9 cellular contexts compared by ENCODE assay signal in the genomic region with DNA sequence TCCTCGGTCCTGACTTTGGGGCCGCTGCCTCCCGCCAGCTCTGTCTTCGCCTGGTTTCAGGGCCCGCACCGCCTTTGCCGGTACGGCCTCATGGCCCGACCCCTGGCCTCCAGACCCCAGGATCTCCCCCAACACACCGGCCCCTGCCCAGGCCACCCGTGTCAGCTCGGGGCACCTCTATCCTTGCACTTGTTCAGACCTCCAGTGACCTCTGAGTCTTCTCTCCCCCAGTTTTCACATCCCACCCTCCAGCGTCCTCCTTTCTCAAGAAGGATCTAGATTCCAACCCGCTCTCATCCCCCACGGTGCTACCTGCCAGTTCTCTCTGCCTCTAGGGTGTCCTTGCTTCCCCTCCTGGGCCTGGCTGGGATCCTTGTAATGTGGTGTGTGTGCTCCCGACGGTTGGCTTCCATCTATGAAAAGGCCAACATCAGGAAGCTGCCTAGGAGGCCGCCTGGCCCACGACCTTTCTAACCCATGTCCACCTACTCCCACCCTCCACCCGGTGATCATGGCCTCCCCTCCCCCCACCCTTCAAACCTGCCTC.
A peak's percentile ranks its signal among the peaks of the same experiment; 100 is the strongest.
DNase-seq lines count a peak whose midpoint lies in the region; ATAC-seq and TF ChIP-seq lines count a peak whose summit lies in the region.
"Had no signal": no experiment of that assay in that cellular context is flagged by ENCODE, and none has a peak within 500 bp of the region (broad histone marks: within the 10 kb centered on the region; RNA-seq: fewer than 3 reads in every experiment).

No MANE protein-coding gene starts in this region.

- H3K4me3 Mint-ChIP-seq in central memory CD8-positive, alpha-beta T cell, result peak overlapping the region; percentile 76

- H3K4me1 ChIP-seq in heart left ventricle, result peaks cover 0 to 16% (median 7%) of the 10 kb centered on the region in 12 donors
- H3K4me1 ChIP-seq in muscle layer of colon (ENCODE audit: insufficient read depth, low read length), result peaks cover 6% of the 10 kb centered on the region
- H3K4me1 ChIP-seq in uterus, result no peaks in the 10 kb centered on the region

- no peak overlapping the region for H3K27ac Mint-ChIP-seq in central memory CD8-positive, alpha-beta T cell (ENCODE audit: low read depth)

- H3K36me3 ChIP-seq in heart left ventricle (no peaks in the 10 kb centered on the region), muscle layer of colon (ENCODE audit: insufficient read depth, low read length) (no peaks in the 10 kb centered on the region), uterus (no peaks in the 10 kb centered on the region)

- H3K9me3 ChIP-seq in heart left ventricle, result no peaks in the 10 kb centered on the region
- no peaks in the 10 kb centered on the region for H3K9me3 ChIP-seq in muscle layer of colon (ENCODE audit: low read length)
- H3K9me3 ChIP-seq in uterus, result no peaks in the 10 kb centered on the region

- DNase-seq in heart left ventricle (no peak), cardiac septum (ENCODE audit: low spot score) (no peak), uterus (no peak), NCI-H1436 treated with DMSO at 0.1 percent for 48 hours (lab: John Stamatoyannopoulos, UW) (no peak), NCI-H1436 (lab: John Stamatoyannopoulos, UW) (no peak)
- DNase-seq in central memory CD8-positive, alpha-beta T cell (ENCODE audit: low spot score in 2 of 2), result no peak
- DNase-seq: DND-41 had no signal

- peaks cover 0 to 26% (median 3%) of the 10 kb centered on the region in 9 donors for H3K27me3 ChIP-seq in heart left ventricle
- no peaks in the 10 kb centered on the region for H3K27me3 ChIP-seq in muscle layer of colon (ENCODE audit: control insufficient read depth in 1 of 2, insufficient read depth in 2 of 2, low read length in 2 of 2)
- H3K27me3 ChIP-seq in uterus, result no peaks in the 10 kb centered on the region

- no peak overlapping the region for H3K9ac ChIP-seq in muscle layer of colon (ENCODE audit: low read length)

- TF ChIP-seq CTCF in heart left ventricle (IDR thresholded peaks at IDR 0.05) (no peak), uterus (IDR thresholded peaks at IDR 0.05) (no peak)

- H3K4me3 ChIP-seq in heart left ventricle, result peak overlapping the region in 11 of 12 donors; percentile 35 to 69 (median 57)
- H3K4me3 ChIP-seq in muscle layer of colon (ENCODE audit: low read depth in 1 of 2, low read length in 2 of 2), result peak overlapping the region; percentile 74 to 77
- peak overlapping the region; percentile 48 to 53 for H3K4me3 ChIP-seq in uterus

- peaks cover 76% of the 10 kb centered on the region for H3K27me3 Mint-ChIP-seq in central memory CD8-positive, alpha-beta T cell

- WGBS in heart left ventricle, 4 donors, result 35 to 38% (median 37%) methylated on average over 18 to 20 of the region's 20 CpGs

- peaks cover 19% of the 10 kb centered on the region for H3K4me1 Mint-ChIP-seq in central memory CD8-positive, alpha-beta T cell

- H3K9me3 Mint-ChIP-seq in central memory CD8-positive, alpha-beta T cell, result no peaks in the 10 kb centered on the region

- H3K27ac ChIP-seq in heart left ventricle (peak overlapping the region in 7 of 12 donors; percentile 9 to 75 (median 60)), muscle layer of colon (ENCODE audit: low read depth, low read length) (peak overlapping the region; percentile 85), uterus (peak overlapping the region; percentile 67)

- ATAC-seq in heart left ventricle, result no peak
- ATAC-seq in central memory CD8-positive, alpha-beta T cell (replicated peaks; ENCODE audit: extremely low read depth, poor library complexity, severe bottlenecking), result no peak
- no peak for ATAC-seq in HG03521 (IDR thresholded peaks at IDR 0.05; ENCODE audit: unreplicated experiment)

- peaks cover 1% of the 10 kb centered on the region for H3K36me3 Mint-ChIP-seq in central memory CD8-positive, alpha-beta T cell (ENCODE audit: insufficient read depth)

- TF ChIP-seq POLR2A in heart left ventricle (IDR thresholded peaks at IDR 0.05) (no peak), uterus (IDR thresholded peaks at IDR 0.05) (no peak)

- intact Hi-C loops in heart left ventricle (cut with DNase I) (loop anchor here in 1 of 10 donors (10.0 kb wide), 1 partner anchor 928 kb away; no protein-coding TSS in a partner anchor), cardiac septum (cut with DNase I) (no loop called here), uterus (cut with DNase I; ENCODE audit: low total_unique reads) (no loop called here)
